6 cellular contexts compared by ENCODE assay signal in genomic region chr4:183324056-183324455, GRCh38. TPM values are rescaled to one million over a fixed set of nuclear protein-coding genes. Genes with fewer than 3 reads are reported as not detected.
"Had no signal": no experiment of that assay in that cellular context is flagged by ENCODE, and none has a peak within 500 bp of the region (broad histone marks: within the 10 kb centered on the region; RNA-seq: fewer than 3 reads in every experiment).

No MANE protein-coding gene starts in this region.

RNA-seq across cellular contexts. Expression of gene CLDN24, which starts 1.8 kb away (rescaled TPM):
- total RNA-seq: GM23248, GM23338, H1, H4, H7, H9 had no signal
- polyA plus RNA-seq: GM23248, GM23338, H1 had no signal

RNA-seq across cellular contexts. Expression of gene CLDN22, which starts 4.0 kb away (rescaled TPM):
- total RNA-seq: GM23248, GM23338, H1, H4, H7, H9 had no signal
- polyA plus RNA-seq: GM23248, GM23338, H1 had no signal
